10 cellular contexts compared by ENCODE assay signal in genomic region chr13:51959773-51960172, GRCh38. TPM values are rescaled to one million over a fixed set of nuclear protein-coding genes. Genes with fewer than 3 reads are reported as not detected.
DNase-seq lines count a peak whose midpoint lies in the region; ATAC-seq and TF ChIP-seq lines count a peak whose summit lies in the region.
"Had no signal": no experiment of that assay in that cellular context is flagged by ENCODE, and none has a peak within 500 bp of the region (broad histone marks: within the 10 kb centered on the region; RNA-seq: fewer than 3 reads in every experiment).

No MANE protein-coding gene starts in this region.

- H3K27me3 Mint-ChIP-seq in activated T-helper 2 cell treated with anti-CD3 and anti-CD28 coated beads, Interferon-gamma antibody, Interleukin-2, Interleukin-4, amounts not matched to agents 10 μg/mL and 5 μg/mL and 100 μg/mL, durations not matched to agents 14 hours and 24 hours and 36 hours (ENCODE audit: low read depth) = no peaks in the 10 kb centered on the region
- H3K27me3 Mint-ChIP-seq in naive thymus-derived CD4-positive, alpha-beta T cell = peaks cover 0 to 2% (median 0%) of the 10 kb centered on the region in 5 donors

- no peak overlapping the region for H3K4me3 Mint-ChIP-seq in activated T-helper 2 cell treated with anti-CD3 and anti-CD28 coated beads, Interferon-gamma antibody, Interleukin-2, Interleukin-4, amounts not matched to agents 10 μg/mL and 5 μg/mL and 100 μg/mL, durations not matched to agents 14 hours and 24 hours and 36 hours (ENCODE audit: low read depth)
- H3K4me3 Mint-ChIP-seq in naive thymus-derived CD4-positive, alpha-beta T cell = peak overlapping the region in 1 of 10 donors; percentile 25

- no peaks in the 10 kb centered on the region for H3K9me3 ChIP-seq in naive thymus-derived CD4-positive, alpha-beta T cell (ENCODE audit: control insufficient read depth in 2 of 3, low read length in 3 of 3)
- H3K9me3 ChIP-seq: tibial nerve had no signal

- TF ChIP-seq CTCF in GM06990 (IDR thresholded peaks at IDR 0.05; ENCODE audit: insufficient read depth, low read length, poor library complexity, severe bottlenecking) = peak; percentile 34

- H3K27ac Mint-ChIP-seq in activated T-helper 2 cell treated with anti-CD3 and anti-CD28 coated beads, Interferon-gamma antibody, Interleukin-2, Interleukin-4, amounts not matched to agents 10 μg/mL and 5 μg/mL and 100 μg/mL, durations not matched to agents 14 hours and 24 hours and 36 hours = no peak overlapping the region
- peak overlapping the region in 2 of 9 donors; percentile 20 for H3K27ac Mint-ChIP-seq in naive thymus-derived CD4-positive, alpha-beta T cell

- peak; percentile 78 for ATAC-seq in HG02885 (IDR thresholded peaks at IDR 0.05; ENCODE audit: poor library complexity, unreplicated experiment)
- no peak for ATAC-seq in GM21528 (IDR thresholded peaks at IDR 0.05; ENCODE audit: low FRiP score, unreplicated experiment)
- ATAC-seq in naive thymus-derived CD4-positive, alpha-beta T cell = no peak

- intact Hi-C loops in activated T-helper 2 cell treated with anti-CD3 and anti-CD28 coated beads, Interferon-gamma antibody, Interleukin-2, Interleukin-4, amounts not matched to agents 10 μg/mL and 5 μg/mL and 100 μg/mL, durations not matched to agents 14 hours and 24 hours and 36 hours (cut with micrococcal nuclease) = loop anchor here (10.0 kb wide), 1 partner anchor 55 kb away; no protein-coding TSS in a partner anchor
- intact Hi-C loops in naive thymus-derived CD4-positive, alpha-beta T cell (cut with micrococcal nuclease) = no loop called here

- H3K4me1 ChIP-seq in naive thymus-derived CD4-positive, alpha-beta T cell (ENCODE audit: control insufficient read depth in 2 of 2, insufficient read depth in 2 of 2, low read length in 2 of 2) = peaks cover 0 to 4% of the 10 kb centered on the region in 2 donors
- H3K4me1 ChIP-seq: tibial nerve had no signal

- no peaks in the 10 kb centered on the region for H3K36me3 ChIP-seq in GM06990 (ENCODE audit: control insufficient read depth, insufficient read depth, low read length)
- H3K36me3 ChIP-seq in naive thymus-derived CD4-positive, alpha-beta T cell (ENCODE audit: control insufficient read depth in 2 of 3, insufficient read depth in 3 of 3, low read length in 3 of 3) = no peaks in the 10 kb centered on the region

- no peaks in the 10 kb centered on the region for H3K36me3 Mint-ChIP-seq in activated T-helper 2 cell treated with anti-CD3 and anti-CD28 coated beads, Interferon-gamma antibody, Interleukin-2, Interleukin-4, amounts not matched to agents 10 μg/mL and 5 μg/mL and 100 μg/mL, durations not matched to agents 14 hours and 24 hours and 36 hours (ENCODE audit: low read depth)
- H3K36me3 Mint-ChIP-seq in naive thymus-derived CD4-positive, alpha-beta T cell = peaks cover 0 to 6% (median under 1%) of the 10 kb centered on the region in 5 donors

- POLR2A ChIA-PET in naive thymus-derived CD4-positive, alpha-beta T cell (lab: Charles Lee) = interaction anchor here (1.8 kb wide), 1 partner anchor 10 kb away, joined by 7 read pairs; no protein-coding TSS in a partner anchor

- H3K4me1 Mint-ChIP-seq in activated T-helper 2 cell treated with anti-CD3 and anti-CD28 coated beads, Interferon-gamma antibody, Interleukin-2, Interleukin-4, amounts not matched to agents 10 μg/mL and 5 μg/mL and 100 μg/mL, durations not matched to agents 14 hours and 24 hours and 36 hours (ENCODE audit: low read depth) = peaks cover 44% of the 10 kb centered on the region
- H3K4me1 Mint-ChIP-seq in naive thymus-derived CD4-positive, alpha-beta T cell = peaks cover 6 to 42% (median 12%) of the 10 kb centered on the region in 7 donors

- no peaks in the 10 kb centered on the region for H3K9me3 Mint-ChIP-seq in activated T-helper 2 cell treated with anti-CD3 and anti-CD28 coated beads, Interferon-gamma antibody, Interleukin-2, Interleukin-4, amounts not matched to agents 10 μg/mL and 5 μg/mL and 100 μg/mL, durations not matched to agents 14 hours and 24 hours and 36 hours
- H3K9me3 Mint-ChIP-seq in naive thymus-derived CD4-positive, alpha-beta T cell = no peaks in the 10 kb centered on the region

- H3K27me3 ChIP-seq in GM06990 (replicated peaks; ENCODE audit: control insufficient read depth, insufficient read depth, low read length) = no peaks in the 10 kb centered on the region
- no peaks in the 10 kb centered on the region for H3K27me3 ChIP-seq in naive thymus-derived CD4-positive, alpha-beta T cell (ENCODE audit: control insufficient read depth in 2 of 2, insufficient read depth in 2 of 2, low read length in 2 of 2)
- H3K27me3 ChIP-seq: tibial nerve had no signal

- DNase-seq in GM06990 (ENCODE audit: extremely low read depth, insufficient read length) (peak; percentile 15), GM19238 (ENCODE audit: insufficient read length, low spot score) (peak; percentile 32), NCI-H748 treated with DMSO at 0.1 percent for 48 hours (lab: John Stamatoyannopoulos, UW) (peak; percentile 21), NCI-H446 (lab: John Stamatoyannopoulos, UW) (no peak)
- DNase-seq in activated T-helper 2 cell treated with anti-CD3 and anti-CD28 coated beads, Interferon-gamma antibody, Interleukin-2, Interleukin-4, amounts not matched to agents 10 μg/mL and 5 μg/mL and 100 μg/mL, durations not matched to agents 14 hours and 24 hours and 36 hours (ENCODE audit: low spot score) = no peak
- DNase-seq in naive thymus-derived CD4-positive, alpha-beta T cell = no peak
- DNase-seq: activated CD4-positive, alpha-beta T cell treated with anti-CD3 and anti-CD28 coated beads, Interleukin-2, amount 50 U/mL, for 48 hours had no signal

- no peak overlapping the region for H3K27ac ChIP-seq in naive thymus-derived CD4-positive, alpha-beta T cell (ENCODE audit: low read depth, low read length)
- H3K27ac ChIP-seq: tibial nerve had no signal

- no peak overlapping the region for H3K4me3 ChIP-seq in GM06990 (replicated peaks; ENCODE audit: low read depth, low read length)
- no peak overlapping the region for H3K4me3 ChIP-seq in naive thymus-derived CD4-positive, alpha-beta T cell (ENCODE audit: low read length)
- H3K4me3 ChIP-seq: tibial nerve had no signal

- CTCF ChIA-PET in naive thymus-derived CD4-positive, alpha-beta T cell (lab: Charles Lee) = interaction anchor here (0.7 kb wide), 1 partner anchor 65 kb away, joined by 8 read pairs; the partner anchor contains the start of gene UTP14C

RNA-seq across cellular contexts. Expression of gene ATP7B, which starts 51.5 kb away (rescaled TPM):
- total RNA-seq in activated T-helper 2 cell treated with anti-CD3 and anti-CD28 coated beads, Interferon-gamma antibody, Interleukin-2, Interleukin-4, amounts not matched to agents 10 μg/mL and 5 μg/mL and 100 μg/mL, durations not matched to agents 14 hours and 24 hours and 36 hours = 0.91 and 1.6 TPM in 2 replicates
- 1 to 10 TPM in 4 of 5 experiments, under 1 TPM in 1; 0.48 to 1.4 (median 1.3) TPM for total RNA-seq in naive thymus-derived CD4-positive, alpha-beta T cell
- under 1 TPM; 0.18 to 0.23 TPM for polyA plus RNA-seq in naive thymus-derived CD4-positive, alpha-beta T cell

RNA-seq across cellular contexts. Expression of gene ALG11, which starts 52.4 kb away (rescaled TPM):
- total RNA-seq in activated T-helper 2 cell treated with anti-CD3 and anti-CD28 coated beads, Interferon-gamma antibody, Interleukin-2, Interleukin-4, amounts not matched to agents 10 μg/mL and 5 μg/mL and 100 μg/mL, durations not matched to agents 14 hours and 24 hours and 36 hours = 21.5 and 21.9 TPM in 2 replicates
- 10 to 100 TPM; 29.3 to 45.6 (median 38.3) TPM for total RNA-seq in naive thymus-derived CD4-positive, alpha-beta T cell
- polyA plus RNA-seq in naive thymus-derived CD4-positive, alpha-beta T cell = 10 to 100 TPM; 22.6 to 31.5 TPM

Comparison
In these comparisons a context has a peak if more than half of its experiments do, and no peak if none do; other contexts are left out.
1. DNase-seq: peak in GM06990 (single experiment), GM19238 (single experiment) and NCI-H748 treated with DMSO at 0.1 percent for 48 hours (single experiment); none in activated T-helper 2 cell treated with anti-CD3 and anti-CD28 coated beads, Interferon-gamma antibody, Interleukin-2, Interleukin-4, amounts not matched to agents 10 μg/mL and 5 μg/mL and 100 μg/mL, durations not matched to agents 14 hours and 24 hours and 36 hours (single experiment), NCI-H446 (0 of 2) and naive thymus-derived CD4-positive, alpha-beta T cell (0 of 9).